In the genomic region with DNA sequence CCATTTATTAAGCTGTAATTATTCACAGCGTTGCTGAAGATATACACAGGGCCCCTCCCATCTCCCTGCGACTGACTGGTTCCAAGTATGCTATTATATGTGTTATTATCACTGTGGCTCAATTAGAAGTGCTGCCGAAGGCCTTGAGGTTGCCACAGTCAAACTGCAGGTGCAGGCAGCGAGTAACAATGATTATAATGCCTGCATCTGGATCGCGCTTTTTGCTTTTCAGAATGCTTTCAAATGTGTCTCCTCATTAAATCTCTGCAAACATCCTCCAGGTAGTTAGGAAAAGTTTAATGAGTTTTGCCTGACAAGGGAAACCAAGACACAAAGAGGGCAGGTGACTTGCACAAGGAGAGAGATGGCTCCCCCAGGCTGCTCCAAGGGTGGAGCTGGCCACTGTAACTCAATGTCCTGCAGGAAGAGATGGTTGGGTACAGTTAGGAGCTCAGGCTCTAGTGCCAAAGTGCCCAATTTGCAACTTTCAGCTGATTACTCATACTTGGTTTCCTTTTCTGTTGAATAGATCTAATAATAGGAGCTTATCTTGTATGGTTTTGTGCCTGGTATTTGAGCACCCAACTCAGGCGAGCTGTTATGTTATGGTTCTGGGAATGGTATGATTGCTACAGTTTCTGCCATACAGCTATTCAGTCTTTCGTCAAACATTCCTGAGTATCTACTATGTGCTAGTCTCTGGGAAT, we compare ENCODE assay signal across 7 cellular contexts. TPM values are rescaled to one million over a fixed set of nuclear protein-coding genes. Genes with fewer than 3 reads are reported as not detected.
DNase-seq lines count a peak whose midpoint lies in the region; ATAC-seq and TF ChIP-seq lines count a peak whose summit lies in the region.

No MANE protein-coding gene starts in this region.

- H3K27ac ChIP-seq in skeletal muscle tissue (ENCODE audit: low read depth, low read length): peak overlapping the region; percentile 30

- H3K27me3 ChIP-seq in skeletal muscle tissue (ENCODE audit: control insufficient read depth in 3 of 3, insufficient read depth in 3 of 3, low read length in 3 of 3): no peaks in the 10 kb centered on the region

- peak; percentile 24 for ATAC-seq in GM19324 (IDR thresholded peaks at IDR 0.05; ENCODE audit: low FRiP score, unreplicated experiment)
- no peak for ATAC-seq in HG02623 (IDR thresholded peaks at IDR 0.05; ENCODE audit: unreplicated experiment)

- no peaks in the 10 kb centered on the region for H3K9me3 ChIP-seq in skeletal muscle tissue (ENCODE audit: control insufficient read depth in 3 of 3, low read length in 3 of 3)

- H3K27ac Mint-ChIP-seq in brain: peak overlapping the region in 3 of 5 experiments; percentile 65 to 87 (median 75)

- peaks cover 22% of the 10 kb centered on the region for H3K27me3 Mint-ChIP-seq in brain

- no peak overlapping the region for H3K4me3 ChIP-seq in skeletal muscle tissue (ENCODE audit: low read length in 3 of 3)

- no peak for TF ChIP-seq CTCF in brain (conservative IDR thresholded peaks at IDR 0.05)

- DNase-seq in NCI-H1105 (lab: John Stamatoyannopoulos, UW): peak; percentile 69
- DNase-seq in SW480 (ENCODE audit: low spot score): no peak
- no peak for DNase-seq in NK-92 (lab: John Stamatoyannopoulos, UW; ENCODE audit: unreplicated experiment)

- peaks cover 74% of the 10 kb centered on the region for H3K4me1 Mint-ChIP-seq in brain

- H3K4me3 Mint-ChIP-seq in brain: peak overlapping the region; percentile 15 to 86 (median 29)

- no peaks in the 10 kb centered on the region for H3K36me3 ChIP-seq in skeletal muscle tissue (ENCODE audit: control insufficient read depth in 3 of 3, insufficient read depth in 3 of 3, low read length in 3 of 3)

- no peak overlapping the region for H3K9ac ChIP-seq in skeletal muscle tissue (ENCODE audit: low read depth in 1 of 3, low read length in 3 of 3)

- no peaks in the 10 kb centered on the region for H3K9me3 Mint-ChIP-seq in brain

- H3K36me3 Mint-ChIP-seq in brain: no peaks in the 10 kb centered on the region

- H3K4me1 ChIP-seq in skeletal muscle tissue (ENCODE audit: control insufficient read depth in 3 of 3, insufficient read depth in 3 of 3, low read length in 3 of 3): peaks cover 48 to 61% (median 56%) of the 10 kb centered on the region in 3 donors

RNA-seq across cellular contexts. Expression of gene SYNE3, which starts 1.7 kb away (rescaled TPM):
- polyA plus RNA-seq in brain (ENCODE audit: insufficient read depth, low read depth, low replicate concordance): 2.0 TPM
- total RNA-seq in skeletal muscle tissue: 21.4 TPM

RNA-seq across cellular contexts. Expression of gene GLRX5, which starts 16.7 kb away (rescaled TPM):
- 109 TPM for polyA plus RNA-seq in brain (ENCODE audit: insufficient read depth, low read depth, low replicate concordance)
- total RNA-seq in skeletal muscle tissue: 74.1 TPM
